Comparison of ENCODE assay signal across 10 cellular contexts in genomic region chr12:67661311-67662011, GRCh38. TPM values are rescaled to one million over a fixed set of nuclear protein-coding genes. Genes with fewer than 3 reads are reported as not detected.
DNase-seq lines count a peak whose midpoint lies in the region; ATAC-seq and TF ChIP-seq lines count a peak whose summit lies in the region.
"Had no signal": no experiment of that assay in that cellular context is flagged by ENCODE, and none has a peak within 500 bp of the region (broad histone marks: within the 10 kb centered on the region; RNA-seq: fewer than 3 reads in every experiment).

No MANE protein-coding gene starts in this region.

- no TSS peak for BruUV-seq in A673 (replicated peaks; lab: Mats Ljungman, UMichigan)

- no peaks in the 10 kb centered on the region for H3K9me3 ChIP-seq in A673 (ENCODE audit: low read depth, low read length, poor library complexity, severe bottlenecking)
- no peaks in the 10 kb centered on the region for H3K9me3 ChIP-seq in T-helper 17 cell (ENCODE audit: control insufficient read depth, low read length, poor library complexity, severe bottlenecking)
- no peaks in the 10 kb centered on the region for H3K9me3 ChIP-seq in heart left ventricle

- POLR2A ChIA-PET in A673 (lab: Charles Lee; ENCODE audit: low non-redundant PET), result no interaction called here

- TF ChIP-seq CTCF in A673 (conservative IDR thresholded peaks at IDR 0.05; ENCODE audit: low read depth, low read length), result no peak
- no peak for TF ChIP-seq CTCF in GM23338 (conservative IDR thresholded peaks at IDR 0.05; ENCODE audit: low read depth in 2 of 2)
- TF ChIP-seq CTCF in heart left ventricle (IDR thresholded peaks at IDR 0.05), result no peak

- CTCF ChIA-PET in A673 (lab: Charles Lee), result no interaction called here

- ATAC-seq in GM23338 (no peak), T-helper 17 cell (no peak), heart left ventricle (peak; percentile 56 to 71 (median 57)), GM18519 (IDR thresholded peaks at IDR 0.05; ENCODE audit: low FRiP score, unreplicated experiment) (no peak)

- H3K4me3 ChIP-seq in A673 (ENCODE audit: low read depth, low read length, poor library complexity, severe bottlenecking) (no peak overlapping the region), GM23338 (no peak overlapping the region), heart left ventricle (no peak overlapping the region)

- H3K27ac ChIP-seq in A673 (ENCODE audit: low read depth, low read length, poor library complexity, severe bottlenecking) (no peak overlapping the region), GM23338 (ENCODE audit: low read depth) (no peak overlapping the region), heart left ventricle (peak overlapping the region in 6 of 12 donors; percentile 1 to 76 (median 38))

- H3K27ac Mint-ChIP-seq in GM23338, result peak overlapping the region; percentile 79
- no peak overlapping the region for H3K27ac Mint-ChIP-seq in T-helper 17 cell

- H3K4me2 ChIP-seq in GM23338, result no peak overlapping the region

- peaks cover 26% of the 10 kb centered on the region; the same call in 2 of the 3 replicates for H3K4me1 Mint-ChIP-seq in GM23338
- peaks cover 40% of the 10 kb centered on the region for H3K4me1 Mint-ChIP-seq in T-helper 17 cell

- peaks cover 18% of the 10 kb centered on the region for H4K20me1 ChIP-seq in GM23338 (replicated peaks; ENCODE audit: insufficient read depth)

- H3K9me3 Mint-ChIP-seq in GM23338, result no peaks in the 10 kb centered on the region; the same call in 2 of the 3 replicates
- H3K9me3 Mint-ChIP-seq: naive B cell had no signal

- intact Hi-C loops in A673 (cut with micrococcal nuclease; ENCODE audit: unreplicated experiment), result no loop called here
- intact Hi-C loops in heart left ventricle (cut with DNase I), result loop anchor here in 2 of 10 donors (10.0 kb wide), 2 partner anchors 123 to 307 kb away; no protein-coding TSS in a partner anchor

- no peaks in the 10 kb centered on the region for H3K9me2 ChIP-seq in GM23338 (ENCODE audit: insufficient read depth)

- 42 to 51% (median 44%) methylated on average over 3 of the region's 3 CpGs for WGBS in heart left ventricle, 4 donors

- H3K27me3 ChIP-seq in A673 (replicated peaks; ENCODE audit: insufficient read depth, low read depth, low read length, poor library complexity), result no peaks in the 10 kb centered on the region
- no peaks in the 10 kb centered on the region for H3K27me3 ChIP-seq in GM23338 (ENCODE audit: insufficient read depth)
- H3K27me3 ChIP-seq in heart left ventricle, result no peaks in the 10 kb centered on the region

- peaks cover 24% of the 10 kb centered on the region for H3K36me3 ChIP-seq in A673 (ENCODE audit: insufficient read depth, low read length, poor library complexity, severe bottlenecking)
- H3K36me3 ChIP-seq in GM23338 (ENCODE audit: insufficient read depth), result peaks cover 9% of the 10 kb centered on the region; the same call in 1 of the 2 replicates
- peaks cover 0 to 65% (median 34%) of the 10 kb centered on the region in 9 donors for H3K36me3 ChIP-seq in heart left ventricle

- H3K4me1 ChIP-seq in A673 (ENCODE audit: insufficient read depth, low read length, poor library complexity, severe bottlenecking), result peaks cover 16% of the 10 kb centered on the region
- H3K4me1 ChIP-seq in GM23338 (ENCODE audit: insufficient read depth), result peaks cover 5% of the 10 kb centered on the region; the same call in 1 of the 2 replicates
- H3K4me1 ChIP-seq in heart left ventricle, result peaks cover 2 to 95% (median 77%) of the 10 kb centered on the region in 12 donors

- H3K36me3 Mint-ChIP-seq in GM23338 (ENCODE audit: low read depth), result peaks cover 37% of the 10 kb centered on the region
- H3K36me3 Mint-ChIP-seq in T-helper 17 cell (ENCODE audit: low read depth), result peaks cover 11% of the 10 kb centered on the region

- DNase-seq in A673 (ENCODE audit: low spot score) (peak; percentile 85), GM23338 (ENCODE audit: low spot score) (no peak), T-helper 17 cell (no peak), heart left ventricle (no peak), NCI-H345 treated with DMSO at 0.1 percent for 48 hours (lab: John Stamatoyannopoulos, UW; ENCODE audit: unreplicated experiment) (no peak), dermis blood vessel endothelial cell (no peak)
- no peak for DNase-seq in effector CD8-positive, alpha-beta T cell (lab: John Stamatoyannopoulos, UW)
- DNase-seq: DMS153, naive B cell had no signal

- no peak overlapping the region for H2AFZ ChIP-seq in GM23338

- H3F3A ChIP-seq in GM23338 (replicated peaks; ENCODE audit: low read depth), result no peaks in the 10 kb centered on the region

- peaks cover 70% of the 10 kb centered on the region for H3K79me2 ChIP-seq in GM23338 (replicated peaks; ENCODE audit: insufficient read depth)

- no peak for TF ChIP-seq POLR2A in heart left ventricle (IDR thresholded peaks at IDR 0.05)

- no peaks in the 10 kb centered on the region for H3K27me3 Mint-ChIP-seq in GM23338 (ENCODE audit: insufficient read depth, low read depth, poor library complexity)
- no peaks in the 10 kb centered on the region for H3K27me3 Mint-ChIP-seq in T-helper 17 cell
- H3K27me3 Mint-ChIP-seq: naive B cell had no signal

- H3K4me3 Mint-ChIP-seq in GM23338 (no peak overlapping the region), T-helper 17 cell (peak overlapping the region; percentile 9)
- H3K4me3 Mint-ChIP-seq: naive B cell had no signal

TF ChIP-seq in GM23338, 12 proteins besides CTCF, POLR2A, EP300 and RAD21:
- no peak for TF ChIP-seq POLR2AphosphoS5 (IDR thresholded peaks at IDR 0.05; ENCODE audit: low read depth)

RNA-seq across cellular contexts. Expression of gene DYRK2, which starts 12.9 kb away (rescaled TPM):
- total RNA-seq in A673 (2021), result 28.6 and 35.2 TPM in 2 replicates
- 30.4 and 34.1 TPM in 2 replicates for total RNA-seq in GM23338 (2014; rRNA removed; shearing (Covaris generic))
- 6.9 and 7.1 TPM in 2 replicates for polyA plus RNA-seq in GM23338 (2016; fragmentation: Nextera tagmentation; extraction: Ambion mirVana)
- total RNA-seq in T-helper 17 cell, result 10 to 100 TPM; 85.6 to 88.9 TPM
- total RNA-seq in heart left ventricle, result 10 to 100 TPM; 30.5 to 62.9 (median 37.9) TPM
- polyA plus RNA-seq in heart left ventricle, result 10 to 100 TPM in 1 of 2 donors, 1 to 10 TPM in 1; 7.8 to 24.4 TPM
- total RNA-seq in dermis blood vessel endothelial cell, result 11.3 and 12.8 TPM in 2 replicates

Comparison
In these comparisons a context has a peak if more than half of its experiments do, and no peak if none do; other contexts are left out.
1. ATAC-seq: peak in heart left ventricle (4 of 4); none in GM23338 (single experiment), T-helper 17 cell (single experiment) and GM18519 (single experiment).